In genomic region chr12:22880331-22880730, GRCh38 we compare ENCODE assay signal across 17 cellular contexts.
"Had no signal": no experiment of that assay in that cellular context is flagged by ENCODE, and none has a peak within 500 bp of the region (broad histone marks: within the 10 kb centered on the region; RNA-seq: fewer than 3 reads in every experiment).

No MANE protein-coding gene starts in this region.

- ATAC-seq: Panc1, PC-3 had no signal

- H3K4me2 ChIP-seq: SK-N-SH had no signal

- H3K9ac ChIP-seq: SK-N-SH had no signal

- H3K27ac ChIP-seq: RWPE1 had no signal

- DNase-seq: KBM-7, MV-4-11, NCI-H1048, NCI-H1105, NCI-H1417, NCI-H1436 treated with DMSO at 0.1 percent for 48 hours, NCI-H1694, NCI-H187 treated with DMSO at 0.1 percent for 48 hours, NCI-H2029 treated with DMSO at 0.1 percent for 48 hours, NCI-H2227 treated with DMSO at 0.1 percent for 48 hours, NCI-H524, NCI-H69, PC-3, SHP77, SK-N-SH had no signal

- H3K9me3 ChIP-seq: SK-N-SH had no signal
